Comparison of ENCODE assay signal across 1 cellular context in genomic region chr19:49340069-49340864, GRCh38.
A peak's percentile ranks its signal among the peaks of the same experiment; 100 is the strongest.
TF ChIP-seq lines count a peak whose summit lies in the region.

No MANE protein-coding gene starts in this region.

TF ChIP-seq in HEK293, 187 proteins besides CTCF, POLR2A, EP300 and RAD21 (continued from another document and continues in another):
- no peak for TF ChIP-seq ZNF404 (tag by site-specific recombination; IDR thresholded peaks at IDR 0.05)
- no peak for TF ChIP-seq ZFP37 (tag by site-specific recombination; IDR thresholded peaks at IDR 0.05)
- no peak for TF ChIP-seq RBAK (tag by site-specific recombination; IDR thresholded peaks at IDR 0.05)
- no peak for TF ChIP-seq ZNF621 (tag by site-specific recombination; IDR thresholded peaks at IDR 0.05)
- no peak for TF ChIP-seq ZNF596 (tag by site-specific recombination; IDR thresholded peaks at IDR 0.05)
- no peak for TF ChIP-seq ZNF555 (tag by site-specific recombination; conservative IDR thresholded peaks at IDR 0.05)
- TF ChIP-seq ZNF76 (tag by site-specific recombination; IDR thresholded peaks at IDR 0.05; ENCODE audit: borderline replicate concordance, low read depth): no peak
- no peak for TF ChIP-seq ZBTB6 (tag by site-specific recombination; IDR thresholded peaks at IDR 0.05)
- TF ChIP-seq ZNF488 (tag by site-specific recombination; IDR thresholded peaks at IDR 0.05): no peak
- no peak for TF ChIP-seq ZNF341 (tag by site-specific recombination; IDR thresholded peaks at IDR 0.05; ENCODE audit: low read depth)
- TF ChIP-seq ZNF311 (tag by site-specific recombination; IDR thresholded peaks at IDR 0.05; ENCODE audit: borderline replicate concordance): no peak
- no peak for TF ChIP-seq HOXA7 (CRISPR knock-in tag; IDR thresholded peaks at IDR 0.05; ENCODE audit: borderline replicate concordance)
- no peak for TF ChIP-seq OVOL3 (tag by site-specific recombination; IDR thresholded peaks at IDR 0.05)
- no peak for TF ChIP-seq ZNF354C (tag by site-specific recombination; IDR thresholded peaks at IDR 0.05; ENCODE audit: borderline replicate concordance, low read depth)
- TF ChIP-seq ZNF132 (tag by site-specific recombination; IDR thresholded peaks at IDR 0.05; ENCODE audit: borderline replicate concordance): no peak
- peak; percentile 95 for TF ChIP-seq ZXDB (tag by site-specific recombination; IDR thresholded peaks at IDR 0.05)
- TF ChIP-seq ZNF785 (tag by site-specific recombination; IDR thresholded peaks at IDR 0.05): no peak
- TF ChIP-seq ZNF121 (tag by site-specific recombination; IDR thresholded peaks at IDR 0.05): no peak
- no peak for TF ChIP-seq ZNF140 (tag by site-specific recombination; IDR thresholded peaks at IDR 0.05)
- TF ChIP-seq ZNF645 (tag by site-specific recombination; IDR thresholded peaks at IDR 0.05): no peak
- TF ChIP-seq HOXD13 (CRISPR knock-in tag; IDR thresholded peaks at IDR 0.05; ENCODE audit: borderline replicate concordance): no peak
- no peak for TF ChIP-seq ZNF138 (tag by site-specific recombination; IDR thresholded peaks at IDR 0.05; ENCODE audit: borderline replicate concordance)
- TF ChIP-seq ZNF175 (tag by site-specific recombination; IDR thresholded peaks at IDR 0.05): no peak
- no peak for TF ChIP-seq ZNF473 (tag by site-specific recombination; IDR thresholded peaks at IDR 0.05)
- TF ChIP-seq ZNF692 (tag by site-specific recombination; IDR thresholded peaks at IDR 0.05): peak; percentile 31; the same call in 1 of the 2 replicates
- no peak for TF ChIP-seq ZNF302 (tag by site-specific recombination; IDR thresholded peaks at IDR 0.05; ENCODE audit: low read depth)
- no peak for TF ChIP-seq ZNF169 (tag by site-specific recombination; IDR thresholded peaks at IDR 0.05)
- no peak for TF ChIP-seq SALL2 (tag by site-specific recombination; IDR thresholded peaks at IDR 0.05; ENCODE audit: borderline replicate concordance)
- no peak for TF ChIP-seq ZNF521 (tag by site-specific recombination; IDR thresholded peaks at IDR 0.05)
- no peak for TF ChIP-seq ZNF544 (tag by site-specific recombination; IDR thresholded peaks at IDR 0.05)
- no peak for TF ChIP-seq ZNF394 (tag by site-specific recombination; IDR thresholded peaks at IDR 0.05; ENCODE audit: borderline replicate concordance)
- no peak for TF ChIP-seq ZNF114 (tag by site-specific recombination; IDR thresholded peaks at IDR 0.05)
- TF ChIP-seq ZNF510 (tag by site-specific recombination; IDR thresholded peaks at IDR 0.05; ENCODE audit: insufficient replicate concordance): no peak
- TF ChIP-seq INSM2 (tag by site-specific recombination; IDR thresholded peaks at IDR 0.05): peak; percentile 66; the same call in 1 of the 2 replicates
- 0 out of 2 replicates have a peak, but pooled peaks have one; percentile 23 for TF ChIP-seq ZBTB44 (tag by site-specific recombination; IDR thresholded peaks at IDR 0.05)
- no peak for TF ChIP-seq ZFP3 (tag by site-specific recombination; IDR thresholded peaks at IDR 0.05; ENCODE audit: low read depth)
- TF ChIP-seq PRDM2 (tag by site-specific recombination; IDR thresholded peaks at IDR 0.05; ENCODE audit: borderline replicate concordance): no peak
- 0 out of 2 replicates have a peak, but pooled peaks have one; percentile 61 for TF ChIP-seq ZNF561 (tag by site-specific recombination; IDR thresholded peaks at IDR 0.05; ENCODE audit: borderline replicate concordance)
- TF ChIP-seq FEZF1 (tag by site-specific recombination; IDR thresholded peaks at IDR 0.05): peak; percentile 63
- 0 out of 2 replicates have a peak, but pooled peaks have one; percentile 40 for TF ChIP-seq ZNF639 (tag by site-specific recombination; IDR thresholded peaks at IDR 0.05)
- TF ChIP-seq ZNF146 (tag by site-specific recombination; IDR thresholded peaks at IDR 0.05): no peak
- TF ChIP-seq ZNF10 (tag by site-specific recombination; IDR thresholded peaks at IDR 0.05): no peak
- no peak for TF ChIP-seq ZBTB8A (tag by site-specific recombination; IDR thresholded peaks at IDR 0.05)
- no peak for TF ChIP-seq ZNF184 (tag by site-specific recombination; IDR thresholded peaks at IDR 0.05)
- TF ChIP-seq ZNF133 (tag by site-specific recombination; IDR thresholded peaks at IDR 0.05): no peak
- TF ChIP-seq ZNF664 (tag by site-specific recombination; IDR thresholded peaks at IDR 0.05): no peak
- TF ChIP-seq ZEB2 (tag by site-specific recombination; IDR thresholded peaks at IDR 0.05): 0 out of 2 replicates have a peak, but pooled peaks have one; percentile 39
- TF ChIP-seq ZNF626 (tag by site-specific recombination; IDR thresholded peaks at IDR 0.05): no peak
- TF ChIP-seq ZNF350 (tag by site-specific recombination; IDR thresholded peaks at IDR 0.05): no peak
- no peak for TF ChIP-seq BCL11B (tag by site-specific recombination; IDR thresholded peaks at IDR 0.05; ENCODE audit: low read depth)
- TF ChIP-seq ZNF148 (tag by site-specific recombination; IDR thresholded peaks at IDR 0.05; ENCODE audit: borderline replicate concordance): no peak
- 0 out of 2 replicates have a peak, but pooled peaks have one; percentile 26 for TF ChIP-seq ZNF629 (tag by site-specific recombination; IDR thresholded peaks at IDR 0.05)
